In the genomic region with DNA sequence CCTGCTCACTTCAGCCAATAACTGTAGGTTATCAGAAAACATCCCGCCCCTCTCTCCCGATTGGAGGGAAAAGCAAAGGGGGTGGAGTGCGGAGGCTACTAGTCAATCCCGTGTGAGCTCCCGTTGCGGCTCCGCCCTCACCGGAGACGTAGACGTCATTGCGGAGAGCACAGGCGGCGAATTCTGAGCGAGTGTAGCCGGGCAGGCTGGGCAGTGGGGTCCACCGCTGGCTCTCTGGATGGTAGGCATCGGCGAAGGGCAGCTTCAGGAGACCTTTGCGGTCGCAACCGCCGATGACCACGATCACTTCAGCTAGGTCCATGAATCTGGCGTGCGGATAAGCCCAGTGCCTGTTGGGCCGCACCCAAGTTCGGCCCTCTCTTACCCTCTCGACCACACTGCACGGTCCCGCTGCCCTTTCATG, we compare ENCODE assay signal across 8 cellular contexts. TPM values are rescaled to one million over a fixed set of nuclear protein-coding genes. Genes with fewer than 3 reads are reported as not detected.
A peak's percentile ranks its signal among the peaks of the same experiment; 100 is the strongest.
DNase-seq lines count a peak whose midpoint lies in the region; ATAC-seq and TF ChIP-seq lines count a peak whose summit lies in the region.

No MANE protein-coding gene starts in this region.

- H3K4me2 ChIP-seq in MM.1S (ENCODE audit: low read depth, low read length): no peak overlapping the region

- DNase-seq in ELF-1 (ENCODE audit: low read depth, low spot score) (peak; percentile 95), WERI-Rb-1 (peak; percentile 44), breast epithelium (ENCODE audit: low spot score in 2 of 2) (peak; percentile 81 to 88), kidney epithelial cell (ENCODE audit: low read depth) (peak; percentile 63), MM.1S (no peak)
- DNase-seq in stimulated activated CD4-positive, alpha-beta T cell treated with anti-CD3 and anti-CD28 coated beads, Interleukin-15, amount 100 ng/mL, for 48 hours (ENCODE audit: low read depth in 2 of 2): peak; percentile 50 to 69

- H4K20me1 ChIP-seq in MM.1S (ENCODE audit: insufficient read depth, low read length): no peaks in the 10 kb centered on the region

- H3K36me3 ChIP-seq in WERI-Rb-1: no peaks in the 10 kb centered on the region
- H3K36me3 ChIP-seq in breast epithelium: no peaks in the 10 kb centered on the region
- H3K36me3 ChIP-seq in kidney epithelial cell (ENCODE audit: control insufficient read depth, insufficient read depth, low read length): no peaks in the 10 kb centered on the region
- H3K36me3 ChIP-seq in MM.1S (replicated peaks; ENCODE audit: insufficient read depth, low read length): no peaks in the 10 kb centered on the region

- no peak overlapping the region for H3K4me3 ChIP-seq in WERI-Rb-1 (ENCODE audit: low read depth, low read length)
- peak overlapping the region; percentile 20 to 62 (median 48) for H3K4me3 ChIP-seq in breast epithelium
- H3K4me3 ChIP-seq in kidney epithelial cell (ENCODE audit: low read depth, low read length): peak overlapping the region; percentile 40
- no peak overlapping the region for H3K4me3 ChIP-seq in MM.1S (ENCODE audit: low read length)

- H3K27me3 ChIP-seq in WERI-Rb-1 (ENCODE audit: insufficient read depth, low read depth, severe bottlenecking) (no peaks in the 10 kb centered on the region), breast epithelium (peaks cover 0 to 2% of the 10 kb centered on the region in 2 donors), kidney epithelial cell (ENCODE audit: control insufficient read depth, insufficient read depth, low read length) (peaks cover 46% of the 10 kb centered on the region), MM.1S (replicated peaks; ENCODE audit: insufficient read depth, low read length) (peaks cover 30% of the 10 kb centered on the region)

- peak; percentile 53 for ATAC-seq in HG03457 (IDR thresholded peaks at IDR 0.05; ENCODE audit: unreplicated experiment)
- no peak for ATAC-seq in GM21528 (IDR thresholded peaks at IDR 0.05; ENCODE audit: low FRiP score, unreplicated experiment)

- no peaks in the 10 kb centered on the region for H3K9me2 ChIP-seq in MM.1S (replicated peaks; ENCODE audit: insufficient read depth, low read length)

- H3K27ac ChIP-seq in WERI-Rb-1 (peak overlapping the region; percentile 7; the same call in 1 of the 2 replicates), breast epithelium (peak overlapping the region; percentile 45 to 53), MM.1S (ENCODE audit: low read length) (no peak overlapping the region)

- no peak overlapping the region for H3K9ac ChIP-seq in MM.1S (ENCODE audit: low read length)

- no peaks in the 10 kb centered on the region for H3K79me2 ChIP-seq in MM.1S (ENCODE audit: low read length)

- no peaks in the 10 kb centered on the region for H3F3A ChIP-seq in MM.1S (ENCODE audit: insufficient read depth, low read length)

- peaks cover 0 to 10% of the 10 kb centered on the region in 2 donors for H3K4me1 ChIP-seq in breast epithelium
- no peaks in the 10 kb centered on the region for H3K4me1 ChIP-seq in MM.1S (ENCODE audit: low read length)

- no peak for TF ChIP-seq POLR2A in breast epithelium (IDR thresholded peaks at IDR 0.05)

- intact Hi-C loops in breast epithelium (cut with DNase I; ENCODE audit: low total_unique reads): no loop called here

- TF ChIP-seq CTCF in WERI-Rb-1 (IDR thresholded peaks at IDR 0.05; ENCODE audit: low read depth, low read length) (no peak), breast epithelium (IDR thresholded peaks at IDR 0.05) (no peak), kidney epithelial cell (IDR thresholded peaks at IDR 0.05; ENCODE audit: insufficient read depth, low read length, poor library complexity, severe bottlenecking) (no peak), MM.1S (IDR thresholded peaks at IDR 0.05; ENCODE audit: low read length) (no peak)

- no peak overlapping the region for H2AFZ ChIP-seq in MM.1S (ENCODE audit: low read length)

- no peaks in the 10 kb centered on the region for H3K9me3 ChIP-seq in WERI-Rb-1 (ENCODE audit: severe bottlenecking)
- H3K9me3 ChIP-seq in breast epithelium: peaks cover 4 to 6% of the 10 kb centered on the region in 2 donors
- no peaks in the 10 kb centered on the region for H3K9me3 ChIP-seq in MM.1S (replicated peaks; ENCODE audit: insufficient read depth, low read length)

RNA-seq across cellular contexts. Expression of a gene that starts 4.7 kb away (rescaled TPM):
- 1 to 10 TPM; 1.6 to 2.7 (median 2.6) TPM for total RNA-seq in breast epithelium
- 1.5 and 6.8 TPM in 2 replicates for total RNA-seq in kidney epithelial cell

RNA-seq across cellular contexts. Expression of a gene that starts 29.0 kb away (rescaled TPM):
- total RNA-seq in breast epithelium (1,000 to 10,000 TPM; 1,024 to 2,406 (median 1,978) TPM), kidney epithelial cell (2,045 and 2,896 TPM in 2 replicates)

Comparison
In these comparisons a context has a peak if more than half of its experiments do, and no peak if none do; other contexts are left out.
1. H3K4me3 ChIP-seq: peak in breast epithelium (3 of 3) and kidney epithelial cell (single experiment); none in WERI-Rb-1 (single experiment) and MM.1S (single experiment).